10 cellular contexts compared by ENCODE assay signal in genomic region chr5:52738095-52738506, GRCh38. TPM values are rescaled to one million over a fixed set of nuclear protein-coding genes. Genes with fewer than 3 reads are reported as not detected.
DNase-seq lines count a peak whose midpoint lies in the region; ATAC-seq and TF ChIP-seq lines count a peak whose summit lies in the region.
"Had no signal": no experiment of that assay in that cellular context is flagged by ENCODE, and none has a peak within 500 bp of the region (broad histone marks: within the 10 kb centered on the region; RNA-seq: fewer than 3 reads in every experiment).

No MANE protein-coding gene starts in this region.

- peak; percentile 67 for ATAC-seq in GM18511 (IDR thresholded peaks at IDR 0.05; ENCODE audit: unreplicated experiment)

- no peak for TF ChIP-seq CTCF in HFF-Myc (IDR thresholded peaks at IDR 0.05; ENCODE audit: low read depth, low read length, missing control alignments)

- no peak for TF ChIP-seq POLR2A in erythroblast (IDR thresholded peaks at IDR 0.05; ENCODE audit: low read length)

- no peaks in the 10 kb centered on the region for H3K27me3 ChIP-seq in H7 (ENCODE audit: control insufficient read depth, insufficient read depth, low read length)
- H3K27me3 ChIP-seq: testis had no signal

- H3K4me3 ChIP-seq in HFF-Myc (replicated peaks; ENCODE audit: low read depth, low read length) (no peak overlapping the region), H7 (ENCODE audit: insufficient read depth, low read depth, low read length) (no peak overlapping the region)
- H3K4me3 ChIP-seq: lung, testis had no signal

- H3K36me3 ChIP-seq in H7 (replicated peaks; ENCODE audit: control insufficient read depth, insufficient read depth, low read length) = no peaks in the 10 kb centered on the region

- DNase-seq in HFF-Myc (ENCODE audit: extremely low read depth, low read depth) (peak; percentile 22), SK-N-DZ (ENCODE audit: low spot score) (peak; percentile 96), iris pigment epithelial cell (ENCODE audit: low read depth) (peak; percentile 81), erythroblast (lab: John Stamatoyannopoulos, UW) (no peak), H7 (no peak), mucosa of gallbladder (ENCODE audit: low spot score) (no peak)
- no peak for DNase-seq in NK-92 treated with Interleukin-12 subunit alpha and Interleukin-12 subunit beta, amount 100 ng/mL, for 24 hours (lab: John Stamatoyannopoulos, UW)
- DNase-seq: testis had no signal

RNA-seq across cellular contexts. Expression of gene ITGA1, which starts 49.6 kb away (rescaled TPM):
- polyA plus RNA-seq in SK-N-DZ (2014; cell fraction: cytosol; rRNA removed) = 4.8 and 5.1 TPM in 2 replicates
- 7.5 and 10.5 TPM in 2 replicates for polyA plus RNA-seq in SK-N-DZ (2014; cell fraction: nucleus; rRNA removed)
- 1.00 and 2.6 TPM in 2 replicates for total RNA-seq in H7 (2014; rRNA removed; shearing (Covaris generic))
- total RNA-seq in mucosa of gallbladder = 67.1 TPM

RNA-seq across cellular contexts. Expression of gene PELO, which starts 49.6 kb away (rescaled TPM):
- polyA plus RNA-seq in SK-N-DZ (2014; cell fraction: cytosol; rRNA removed) = 18.6 and 23.2 TPM in 2 replicates
- polyA plus RNA-seq in SK-N-DZ (2014; cell fraction: nucleus; rRNA removed) = 13.3 and 13.7 TPM in 2 replicates
- 27.1 and 27.6 TPM in 2 replicates for total RNA-seq in H7 (2014; rRNA removed; shearing (Covaris generic))
- total RNA-seq in mucosa of gallbladder = 41.6 TPM

Comparison
In these comparisons a context has a peak if more than half of its experiments do, and no peak if none do; other contexts are left out.
1. DNase-seq: peak in HFF-Myc (single experiment), SK-N-DZ (single experiment) and iris pigment epithelial cell (single experiment); none in erythroblast (0 of 2), H7 (single experiment), NK-92 treated with Interleukin-12 subunit alpha and Interleukin-12 subunit beta, amount 100 ng/mL, for 24 hours (single experiment) and mucosa of gallbladder (single experiment).
2. RNA of gene ITGA1, which starts 49.6 kb away (total RNA-seq): 67.1 TPM in mucosa of gallbladder (single experiment); 1.00 to 2.6 TPM in H7; every median in the first group is over 10 times any median in the second.